In the genomic region with DNA sequence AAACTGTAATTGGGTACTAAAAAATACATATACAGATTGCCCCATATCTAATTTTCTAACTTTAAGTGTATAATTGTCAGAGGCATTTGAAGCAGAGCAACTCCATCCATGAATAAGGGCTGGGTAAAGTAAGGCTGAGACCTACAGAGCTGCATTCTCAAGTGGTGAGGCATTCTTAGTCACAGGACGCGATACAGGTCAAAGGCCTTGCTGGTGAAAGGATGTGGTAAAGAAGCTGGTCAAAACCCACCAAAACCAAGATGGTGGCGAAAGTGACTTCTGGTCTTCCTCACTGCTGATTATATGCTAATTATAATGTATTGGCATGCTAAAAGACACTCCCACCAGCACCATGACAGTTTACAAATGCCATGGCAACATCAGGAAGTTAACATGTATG, we compare ENCODE assay signal across 9 cellular contexts. TPM values are rescaled to one million over a fixed set of nuclear protein-coding genes. Genes with fewer than 3 reads are reported as not detected.
DNase-seq lines count a peak whose midpoint lies in the region; ATAC-seq, FAIRE-seq and TF ChIP-seq lines count a peak whose summit lies in the region.
"Had no signal": no experiment of that assay in that cellular context is flagged by ENCODE, and none has a peak within 500 bp of the region (broad histone marks: within the 10 kb centered on the region; RNA-seq: fewer than 3 reads in every experiment).

No MANE protein-coding gene starts in this region.

- peak; percentile 59 for DNase-seq in GM04503 (ENCODE audit: low read depth)
- DNase-seq in MV-4-11 (lab: John Stamatoyannopoulos, UW), result peak; percentile 79
- peak; percentile 77 to 97 for DNase-seq in cardiac fibroblast (ENCODE audit: low read depth in 2 of 2)
- no peak for DNase-seq in osteoblast (ENCODE audit: insufficient read length, low spot score, missing footprints)
- DNase-seq in pons (ENCODE audit: low spot score), result no peak
- DNase-seq in GM12892 (ENCODE audit: insufficient read length), result no peak

- ATAC-seq in GM18517 (IDR thresholded peaks at IDR 0.05; ENCODE audit: unreplicated experiment) (no peak), HG03175 (IDR thresholded peaks at IDR 0.05; ENCODE audit: unreplicated experiment) (no peak)
- ATAC-seq: natural killer cell treated with Interleukin-12 subunit alpha and Interleukin-12 subunit beta and Interleukin-15 and Interleukin-18, amount 100 ng/mL, for 72 hours had no signal

- H4K20me1 ChIP-seq in osteoblast (ENCODE audit: insufficient read depth, low read length), result no peaks in the 10 kb centered on the region

- H3K27ac ChIP-seq in osteoblast (ENCODE audit: low read depth, low read length), result peak overlapping the region; percentile 85

- no peak for TF ChIP-seq CTCF in cardiac fibroblast (IDR thresholded peaks at IDR 0.05; ENCODE audit: low read depth, low read length)
- no peak for TF ChIP-seq CTCF in osteoblast (IDR thresholded peaks at IDR 0.05; ENCODE audit: extremely low read depth, low read depth, low read length)

- H3K27me3 ChIP-seq in osteoblast (ENCODE audit: insufficient read depth, low read length), result no peaks in the 10 kb centered on the region

- H3K4me3 ChIP-seq in cardiac fibroblast (replicated peaks in 1 of 2; ENCODE audit: low read depth in 2 of 2, low read length in 2 of 2) (no peak overlapping the region), osteoblast (ENCODE audit: insufficient read depth, low read length) (no peak overlapping the region)

- H3K4me2 ChIP-seq in osteoblast (ENCODE audit: insufficient read depth, low read length), result peak overlapping the region; percentile 17

- TF ChIP-seq POLR2A in GM12892 (IDR thresholded peaks at IDR 0.05; ENCODE audit: low read depth, low read length), result no peak

- FAIRE-seq in GM12892 (lab: Jason Lieb, UNC), result no peak

- no peaks in the 10 kb centered on the region for H3K9me3 ChIP-seq in osteoblast (ENCODE audit: low read depth, low read length)

- H3K79me2 ChIP-seq in osteoblast (ENCODE audit: insufficient read depth, low read length), result peaks cover 25% of the 10 kb centered on the region

- H3K4me1 ChIP-seq in osteoblast (ENCODE audit: insufficient read depth, low read length), result peaks cover 45% of the 10 kb centered on the region

- H3K36me3 ChIP-seq in osteoblast (ENCODE audit: insufficient read depth, low read length), result no peaks in the 10 kb centered on the region

- peak overlapping the region; percentile 33 for H2AFZ ChIP-seq in osteoblast (ENCODE audit: low read length)

RNA-seq across cellular contexts. Expression of a gene that starts 50.0 kb away (rescaled TPM):
- 77.2 and 82.9 TPM in 2 replicates for total RNA-seq in osteoblast
- 0.25 TPM for polyA plus RNA-seq in GM12892 (2012; ENCODE audit: missing spikeins)
- total RNA-seq: natural killer cell treated with Interleukin-12 subunit alpha and Interleukin-12 subunit beta and Interleukin-15 and Interleukin-18, amount 100 ng/mL, for 72 hours had no signal

Comparison
In these comparisons a context has a peak if more than half of its experiments do, and no peak if none do; other contexts are left out.
1. DNase-seq: peak in GM04503 (single experiment), MV-4-11 (single experiment) and cardiac fibroblast (2 of 2); none in osteoblast (single experiment), pons (single experiment) and GM12892 (single experiment).